In genomic region chr15:29925227-29926082, GRCh38 we compare ENCODE assay signal across 1 cellular context.
TF ChIP-seq lines count a peak whose summit lies in the region.

No MANE protein-coding gene starts in this region.

TF ChIP-seq in A549, 52 proteins besides CTCF, POLR2A, EP300 and RAD21 (continued from another document):
- TF ChIP-seq ATOH8 (CRISPR knock-in tag; IDR thresholded peaks at IDR 0.05; ENCODE audit: low read depth) (0 out of 2 replicates have a peak, but pooled peaks have one; percentile 42), SREBF2 (IDR thresholded peaks at IDR 0.05) (no peak), EHMT2 (IDR thresholded peaks at IDR 0.05; ENCODE audit: low read depth) (no peak), FOXS1 (CRISPR knock-in tag; IDR thresholded peaks at IDR 0.05) (peak; percentile 60; the same call in 1 of the 2 replicates), HMGXB4 (CRISPR knock-in tag; IDR thresholded peaks at IDR 0.05; ENCODE audit: borderline replicate concordance) (no peak; the same call in 1 of the 2 replicates), PHF8 (IDR thresholded peaks at IDR 0.05; ENCODE audit: borderline replicate concordance, low read depth) (no peak), TFCP2L1 (CRISPR knock-in tag; IDR thresholded peaks at IDR 0.05) (peak; percentile 77; the same call in 1 of the 2 replicates), CEBPB (IDR thresholded peaks at IDR 0.05) (no peak), PBX3 (IDR thresholded peaks at IDR 0.05) (no peak), ZNF302 (CRISPR knock-in tag; IDR thresholded peaks at IDR 0.05) (peak; percentile 32; the same call in 1 of the 2 replicates), ZC3H11A (IDR thresholded peaks at IDR 0.05) (no peak), ELK1 (IDR thresholded peaks at IDR 0.05; ENCODE audit: low read depth, low read length) (no peak), CBX8 (IDR thresholded peaks at IDR 0.05) (no peak), MAFK (IDR thresholded peaks at IDR 0.05; ENCODE audit: partially characterized antibody) (peak; percentile 60), GATA3 (IDR thresholded peaks at IDR 0.05; ENCODE audit: borderline replicate concordance) (peak; percentile 35; the same call in 1 of the 2 replicates), MAZ (IDR thresholded peaks at IDR 0.05; ENCODE audit: borderline replicate concordance, low read depth, low read length) (0 out of 2 replicates have a peak, but pooled peaks have one; percentile 70), TP53 (CRISPR knock-in tag; IDR thresholded peaks at IDR 0.05) (no peak), USF2 (IDR thresholded peaks at IDR 0.05) (no peak), NFE2L2 (conservative IDR thresholded peaks at IDR 0.05; ENCODE audit: low read length) (no peak), FOSL2 (IDR thresholded peaks at IDR 0.05) (peak; percentile 44; the same call in 1 of the 2 replicates), FOSL2 (CRISPR knock-in tag; IDR thresholded peaks at IDR 0.05) (peak; percentile 68), NR3C1 (IDR thresholded peaks at IDR 0.05) (no peak), ZSCAN20 (CRISPR knock-in tag; IDR thresholded peaks at IDR 0.05) (no peak), MAX (IDR thresholded peaks at IDR 0.05) (peak; percentile 40), RNF2 (IDR thresholded peaks at IDR 0.05; ENCODE audit: borderline replicate concordance, low read depth) (no peak), BHLHE40 (IDR thresholded peaks at IDR 0.05; ENCODE audit: low read depth, low read length) (no peak), NPAS2 (CRISPR knock-in tag; IDR thresholded peaks at IDR 0.05; ENCODE audit: borderline replicate concordance) (no peak), JUN (IDR thresholded peaks at IDR 0.05) (no peak; a peak in 1 of 5 replicates), RCOR1 (IDR thresholded peaks at IDR 0.05; ENCODE audit: low read depth, low read length) (no peak)
